Comparison of ENCODE assay signal across 10 cellular contexts in genomic region chr18:72419914-72420313, GRCh38.
"Had no signal": no experiment of that assay in that cellular context is flagged by ENCODE, and none has a peak within 500 bp of the region (broad histone marks: within the 10 kb centered on the region; RNA-seq: fewer than 3 reads in every experiment).

No MANE protein-coding gene starts in this region.

- DNase-seq: activated CD4-positive, alpha-beta T cell treated with anti-CD3 and anti-CD28 coated beads, Interleukin-2, amount 50 U/mL, for 48 hours; activated naive CD4-positive, alpha-beta T cell treated with anti-CD3 and anti-CD28 coated beads, Interleukin-2, amount 10 ng/mL, durations not matched to agents 7 days and 5 days; effector CD8-positive, alpha-beta T cell; left colon; lower lobe of right lung; spleen; WERI-Rb-1 had no signal

- ATAC-seq: gastroesophageal sphincter, left colon, lower lobe of right lung, sciatic nerve had no signal

- H3K4me3 ChIP-seq: gastroesophageal sphincter, lower lobe of right lung, prostate gland, spleen had no signal
